ENCODE assay signal across 1 cellular context in genomic region chr2:217364224-217364623, GRCh38.
TF ChIP-seq lines count a peak whose summit lies in the region.

No MANE protein-coding gene starts in this region.

TF ChIP-seq in IMR-90, 13 proteins besides CTCF, POLR2A, EP300 and RAD21 (continued from another document):
- no peak for TF ChIP-seq USF2 (IDR thresholded peaks at IDR 0.05; ENCODE audit: low read depth, low read length)
- no peak for TF ChIP-seq MAZ (IDR thresholded peaks at IDR 0.05; ENCODE audit: borderline replicate concordance, low read depth, low read length)
- no peak for TF ChIP-seq BHLHE40 (IDR thresholded peaks at IDR 0.05; ENCODE audit: low read depth, low read length)
